16 cellular contexts compared by ENCODE assay signal in the genomic region with DNA sequence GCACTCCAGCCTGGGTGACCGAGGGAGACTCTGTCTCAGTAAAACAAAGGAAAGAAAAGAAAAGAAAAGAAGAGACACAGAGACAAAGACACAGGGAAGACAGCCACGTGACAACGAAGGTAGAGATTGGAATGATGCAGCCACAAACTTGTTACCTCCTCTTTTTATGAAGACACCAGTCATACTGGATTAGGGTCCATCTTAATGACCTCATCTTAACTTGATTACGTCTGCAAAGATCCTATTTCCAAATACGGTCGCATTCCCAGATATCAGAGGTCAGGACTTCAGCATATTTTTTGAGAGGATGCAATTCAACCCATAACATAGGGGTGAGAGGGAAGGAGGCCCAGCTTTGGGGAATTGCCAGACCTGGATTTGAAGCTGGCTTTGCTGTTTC. TPM values are rescaled to one million over a fixed set of nuclear protein-coding genes. Genes with fewer than 3 reads are reported as not detected.
DNase-seq lines count a peak whose midpoint lies in the region; ATAC-seq and TF ChIP-seq lines count a peak whose summit lies in the region.
"Had no signal": no experiment of that assay in that cellular context is flagged by ENCODE, and none has a peak within 500 bp of the region (broad histone marks: within the 10 kb centered on the region; RNA-seq: fewer than 3 reads in every experiment).

No MANE protein-coding gene starts in this region.

- peaks cover 4% of the 10 kb centered on the region for H3K4me1 Mint-ChIP-seq in glutamatergic neuron (ENCODE audit: low read depth, unreplicated experiment)
- H3K4me1 Mint-ChIP-seq: B cell had no signal

- no peak for ATAC-seq in Right ventricle myocardium inferior
- ATAC-seq in left ventricle myocardium superior = no peak
- ATAC-seq: CD8-positive, alpha-beta T cell had no signal

- intact Hi-C loops in Right ventricle myocardium inferior (cut with DNase I) (no loop called here), left ventricle myocardium superior (cut with micrococcal nuclease) (no loop called here)

- DNase-seq in Right ventricle myocardium inferior (ENCODE audit: missing footprints) = peak; percentile 28
- DNase-seq in left ventricle myocardium superior = no peak
- peak; percentile 18 for DNase-seq in amniotic epithelial cell (ENCODE audit: low read depth)
- DNase-seq in fibroblast of villous mesenchyme (ENCODE audit: low read depth) = peak; percentile 11
- no peak for DNase-seq in NCI-H69 (lab: John Stamatoyannopoulos, UW)
- no peak for DNase-seq in glutamatergic neuron
- DNase-seq in nucleus accumbens (lab: John Stamatoyannopoulos, UW) = no peak
- DNase-seq: Caco-2; CD4-positive, CD25-positive, alpha-beta regulatory T cell; CD8-positive, alpha-beta T cell; DMS153; DND-41; GOT3 had no signal

- H3K9me3 Mint-ChIP-seq in glutamatergic neuron (ENCODE audit: unreplicated experiment) = peaks cover 1% of the 10 kb centered on the region
- H3K9me3 Mint-ChIP-seq: CD8-positive, alpha-beta T cell had no signal

- H3K36me3 Mint-ChIP-seq in glutamatergic neuron (ENCODE audit: unreplicated experiment) = peaks cover 10% of the 10 kb centered on the region
- H3K36me3 Mint-ChIP-seq: CD4-positive, CD25-positive, alpha-beta regulatory T cell; CD8-positive, alpha-beta T cell had no signal

- no peak overlapping the region for H3K4me3 Mint-ChIP-seq in glutamatergic neuron (ENCODE audit: unreplicated experiment)
- H3K4me3 Mint-ChIP-seq: B cell; CD4-positive, CD25-positive, alpha-beta regulatory T cell; CD8-positive, alpha-beta T cell had no signal

- no peak for TF ChIP-seq CTCF in fibroblast of villous mesenchyme (IDR thresholded peaks at IDR 0.05; ENCODE audit: insufficient read depth, low read depth, low read length)
- TF ChIP-seq CTCF in glutamatergic neuron (IDR thresholded peaks at IDR 0.05; ENCODE audit: partially characterized antibody, unreplicated experiment) = no peak

- H3K4me3 ChIP-seq in fibroblast of villous mesenchyme (ENCODE audit: low read depth, low read length) = no peak overlapping the region
- H3K4me3 ChIP-seq: BLaER1, HAP-1 had no signal

- H3K27ac Mint-ChIP-seq in glutamatergic neuron (ENCODE audit: unreplicated experiment) = no peak overlapping the region
- H3K27ac Mint-ChIP-seq: B cell; CD8-positive, alpha-beta T cell had no signal

- peaks cover 9% of the 10 kb centered on the region for H3K27me3 Mint-ChIP-seq in glutamatergic neuron (ENCODE audit: unreplicated experiment)
- H3K27me3 Mint-ChIP-seq: CD4-positive, CD25-positive, alpha-beta regulatory T cell had no signal

RNA-seq across cellular contexts. Expression of a gene that starts 4.1 kb away (rescaled TPM):
- not detected for total RNA-seq in Right ventricle myocardium inferior
- not detected for total RNA-seq in left ventricle myocardium superior
- not detected in 2 replicates for total RNA-seq in fibroblast of villous mesenchyme
- total RNA-seq in glutamatergic neuron (ENCODE audit: unreplicated experiment) = not detected
- total RNA-seq: B cell; Caco-2; CD4-positive, CD25-positive, alpha-beta regulatory T cell; CD8-positive, alpha-beta T cell had no signal

Comparison
In these comparisons a context has a peak if more than half of its experiments do, and no peak if none do; other contexts are left out.
1. DNase-seq: peak in Right ventricle myocardium inferior (single experiment), amniotic epithelial cell (single experiment) and fibroblast of villous mesenchyme (single experiment); none in left ventricle myocardium superior (single experiment), NCI-H69 (single experiment), glutamatergic neuron (single experiment) and nucleus accumbens (0 of 56).